8 cellular contexts compared by ENCODE assay signal in genomic region chr3:49017978-49018706, GRCh38.
DNase-seq lines count a peak whose midpoint lies in the region; ATAC-seq and TF ChIP-seq lines count a peak whose summit lies in the region.

DALRD3 (minus strand) TSS chr3:49018580; CDS start chr3:49018564, 16 bp downstream.

- DNase-seq in DMS 273 (lab: John Stamatoyannopoulos, UW; ENCODE audit: unreplicated experiment) (peak; percentile 80), DMS 273 treated with DMSO at 0.1 percent for 48 hours (lab: John Stamatoyannopoulos, UW) (no peak), NCI-H2196 (lab: John Stamatoyannopoulos, UW; ENCODE audit: unreplicated experiment) (peak; percentile 67), WERI-Rb-1 (peak; percentile 81), cardiac fibroblast (ENCODE audit: low read depth in 2 of 2) (peak; percentile 59 to 62), iPS-NIHi7 (ENCODE audit: extremely low spot score) (peak; percentile 71), skeletal muscle cell (ENCODE audit: low read depth) (no peak)

- H3K27me3 ChIP-seq in WERI-Rb-1 (ENCODE audit: insufficient read depth, low read depth, severe bottlenecking): no peaks in the 10 kb centered on the region

- ATAC-seq in HG03135 (IDR thresholded peaks at IDR 0.05; ENCODE audit: unreplicated experiment): no peak

- H3K27ac ChIP-seq in WERI-Rb-1: peak within 1 kb of the TSS; percentile 66

- peak within 1 kb of the TSS; percentile 74 for H3K4me3 ChIP-seq in WERI-Rb-1 (ENCODE audit: low read depth, low read length)
- H3K4me3 ChIP-seq in cardiac fibroblast (replicated peaks in 1 of 2; ENCODE audit: low read depth in 2 of 2, low read length in 2 of 2): peak within 1 kb of the TSS; percentile 75 to 85
- peak within 1 kb of the TSS; percentile 85 for H3K4me3 ChIP-seq in skeletal muscle cell (ENCODE audit: low read depth, low read length)

- no peak for TF ChIP-seq CTCF in WERI-Rb-1 (IDR thresholded peaks at IDR 0.05; ENCODE audit: low read depth, low read length)
- no peak for TF ChIP-seq CTCF in cardiac fibroblast (IDR thresholded peaks at IDR 0.05; ENCODE audit: low read depth, low read length)

- H3K36me3 ChIP-seq in WERI-Rb-1: peaks cover 36% of the 10 kb centered on the region

- H3K9me3 ChIP-seq in WERI-Rb-1 (ENCODE audit: severe bottlenecking): no peaks in the 10 kb centered on the region

Comparison
In these comparisons a context has a peak if more than half of its experiments do, and no peak if none do; other contexts are left out.
1. DNase-seq: peak in DMS 273 (single experiment), NCI-H2196 (single experiment), WERI-Rb-1 (single experiment), cardiac fibroblast (2 of 2) and iPS-NIHi7 (single experiment); none in DMS 273 treated with DMSO at 0.1 percent for 48 hours (single experiment) and skeletal muscle cell (single experiment).
2. Peak in every context shown above with its lines, with median percentiles within 50 percentile points of each other: H3K4me3 ChIP-seq.